Comparison of ENCODE assay signal across 12 cellular contexts in the genomic region with DNA sequence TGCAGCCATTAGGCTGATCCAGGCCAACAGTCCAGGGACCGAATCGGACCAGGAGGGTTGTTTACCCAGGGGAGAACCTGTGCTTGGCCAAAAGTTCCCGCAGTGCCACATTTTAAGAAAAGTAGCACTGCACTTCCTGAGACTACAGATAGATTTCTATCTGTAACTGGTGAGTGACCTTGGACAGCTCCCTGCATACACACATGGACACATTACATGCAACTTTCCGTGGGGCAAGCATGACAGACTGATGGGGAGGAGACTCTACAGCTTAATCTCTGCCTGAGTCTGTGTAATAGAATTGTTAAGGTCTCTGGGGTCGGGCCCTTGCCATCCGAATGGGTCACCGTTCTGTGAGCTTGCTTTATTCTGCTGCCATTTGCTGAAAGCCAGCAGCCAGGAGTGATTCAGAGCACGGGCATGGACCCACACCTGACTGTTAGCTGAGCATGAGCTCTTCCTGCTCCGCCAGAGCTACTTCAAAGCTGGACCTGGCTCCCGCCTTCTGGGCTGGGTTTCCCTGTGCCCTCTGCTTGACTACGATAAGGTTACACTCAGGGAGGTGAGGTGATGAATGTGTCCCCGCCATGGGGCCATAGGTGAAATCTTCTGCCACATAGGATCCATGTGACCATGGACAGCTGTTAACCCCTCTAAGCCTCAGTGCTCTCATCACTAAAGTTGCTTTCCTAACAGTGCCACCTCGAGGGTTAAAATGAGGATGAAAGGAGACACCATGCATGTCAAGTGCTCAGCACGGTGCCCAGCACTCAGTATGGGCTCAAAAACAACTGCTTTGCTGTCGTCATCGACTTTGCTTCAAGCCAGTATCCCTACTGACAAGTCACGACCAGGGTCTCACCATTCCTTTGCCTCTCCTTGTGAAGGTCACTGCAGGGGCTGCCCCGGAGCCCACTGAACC.
DNase-seq lines count a peak whose midpoint lies in the region; ATAC-seq and TF ChIP-seq lines count a peak whose summit lies in the region.
"Had no signal": no experiment of that assay in that cellular context is flagged by ENCODE, and none has a peak within 500 bp of the region (broad histone marks: within the 10 kb centered on the region; RNA-seq: fewer than 3 reads in every experiment).

No MANE protein-coding gene starts in this region.

- no peaks in the 10 kb centered on the region for H3K36me3 ChIP-seq in Panc1 (ENCODE audit: control insufficient read depth, insufficient read depth, low read length)
- no peaks in the 10 kb centered on the region for H3K36me3 ChIP-seq in fibroblast of lung (ENCODE audit: control insufficient read depth, insufficient read depth, low read length)
- H3K36me3 ChIP-seq: adrenal gland, SJSA1 had no signal

- H3K4me1 ChIP-seq in Panc1 (ENCODE audit: control insufficient read depth, insufficient read depth, low read length) (0 out of 2 replicates have a peak, but pooled peaks cover 3% of the 10 kb centered on the region), fibroblast of lung (ENCODE audit: control insufficient read depth, extremely low read depth, insufficient read depth, low read length) (no peaks in the 10 kb centered on the region)
- H3K4me1 ChIP-seq: adrenal gland, SJSA1 had no signal

- BruUV-seq in Panc1 (replicated peaks; lab: Mats Ljungman, UMichigan), result no TSS peak

- no peaks in the 10 kb centered on the region for H3K9me3 ChIP-seq in Panc1 (ENCODE audit: control insufficient read depth, insufficient read depth, low read depth, low read length)
- H3K9me3 ChIP-seq in fibroblast of lung (ENCODE audit: control insufficient read depth, insufficient read depth, low read depth, low read length), result no peaks in the 10 kb centered on the region
- H3K9me3 ChIP-seq: adrenal gland, SJSA1 had no signal

- no peak overlapping the region for H2AFZ ChIP-seq in fibroblast of lung (ENCODE audit: low read length)

- H3K4me3 ChIP-seq in Panc1 (ENCODE audit: low read depth in 2 of 2, low read length in 2 of 2) (no peak overlapping the region), fibroblast of lung (replicated peaks in 1 of 4; ENCODE audit: control extremely low read depth in 1 of 4, insufficient read depth in 1 of 4, low read depth in 3 of 4, low read length in 4 of 4) (no peak overlapping the region)
- H3K4me3 ChIP-seq: adrenal gland, SJSA1 had no signal

- no peak overlapping the region for H3K27ac ChIP-seq in Panc1 (ENCODE audit: low read length)
- H3K27ac ChIP-seq in fibroblast of lung (ENCODE audit: insufficient read depth, low read length), result no peak overlapping the region
- H3K27ac ChIP-seq: adrenal gland, SJSA1 had no signal

- in situ Hi-C loops in Panc1 (cut with HindIII; ENCODE audit: low pct_unique_long_range_greater_than_20kb, low sequenced_read_pairs) (no loop called here), GM13976 (cut with MboI; ENCODE audit: low sequenced_read_pairs, unreplicated experiment) (no loop called here)

- DNase-seq in A172 (ENCODE audit: low spot score), result peak; percentile 16
- peak; percentile 41 for DNase-seq in HuH-7 (ENCODE audit: low spot score)
- no peak for DNase-seq in Panc1 (ENCODE audit: low read depth, low spot score)
- peak; percentile 19 to 23 for DNase-seq in fibroblast of lung (ENCODE audit: low read depth in 2 of 2)
- no peak for DNase-seq in GM13976 (ENCODE audit: low spot score)
- DNase-seq: CD4-positive, CD25-positive, alpha-beta regulatory T cell; NCI-H1048 had no signal

- H3K9ac ChIP-seq in fibroblast of lung (ENCODE audit: insufficient read depth, low read length), result no peak overlapping the region

- intact Hi-C loops in Panc1 (cut with micrococcal nuclease; ENCODE audit: unreplicated experiment), result no loop called here

- H3K4me2 ChIP-seq in fibroblast of lung (ENCODE audit: extremely low read depth, insufficient read depth, low read length), result no peak overlapping the region

- POLR2A ChIA-PET in Panc1 (lab: Charles Lee), result no interaction called here

- TF ChIP-seq CTCF in Panc1 (IDR thresholded peaks at IDR 0.05) (no peak), fibroblast of lung (conservative IDR thresholded peaks at IDR 0.05 in 1 of 2, IDR thresholded peaks at IDR 0.05 in 1 of 2; ENCODE audit: low read depth in 1 of 2, low read length in 2 of 2) (no peak), GM13976 (IDR thresholded peaks at IDR 0.05; ENCODE audit: borderline replicate concordance, control extremely low read depth, extremely low read depth, insufficient read depth, missing control alignments) (no peak)

- peaks cover 65% of the 10 kb centered on the region for H3K27me3 ChIP-seq in Panc1 (ENCODE audit: control insufficient read depth, insufficient read depth, low read length)
- peaks cover 4% of the 10 kb centered on the region for H3K27me3 ChIP-seq in fibroblast of lung (ENCODE audit: control insufficient read depth, insufficient read depth, low read length)
- H3K27me3 ChIP-seq: adrenal gland, SJSA1 had no signal

- no peaks in the 10 kb centered on the region for H4K20me1 ChIP-seq in fibroblast of lung (ENCODE audit: control insufficient read depth, extremely low read depth, insufficient read depth, low read length)

- ATAC-seq in Panc1 (peak; percentile 21), HG02885 (IDR thresholded peaks at IDR 0.05; ENCODE audit: poor library complexity, unreplicated experiment) (no peak), HG02571 (IDR thresholded peaks at IDR 0.05; ENCODE audit: unreplicated experiment) (no peak), GM19397 (IDR thresholded peaks at IDR 0.05; ENCODE audit: unreplicated experiment) (no peak)

- CTCF ChIA-PET in Panc1 (lab: Charles Lee), result no interaction called here

- no peaks in the 10 kb centered on the region for H3K79me2 ChIP-seq in fibroblast of lung (ENCODE audit: control insufficient read depth, insufficient read depth, low read length)

Comparison
In these comparisons a context has a peak if more than half of its experiments do, and no peak if none do; other contexts are left out.
1. DNase-seq: peak in A172 (single experiment), HuH-7 (single experiment) and fibroblast of lung (2 of 2); none in Panc1 (single experiment) and GM13976 (single experiment).